2 cellular contexts compared by ENCODE assay signal in the genomic region with DNA sequence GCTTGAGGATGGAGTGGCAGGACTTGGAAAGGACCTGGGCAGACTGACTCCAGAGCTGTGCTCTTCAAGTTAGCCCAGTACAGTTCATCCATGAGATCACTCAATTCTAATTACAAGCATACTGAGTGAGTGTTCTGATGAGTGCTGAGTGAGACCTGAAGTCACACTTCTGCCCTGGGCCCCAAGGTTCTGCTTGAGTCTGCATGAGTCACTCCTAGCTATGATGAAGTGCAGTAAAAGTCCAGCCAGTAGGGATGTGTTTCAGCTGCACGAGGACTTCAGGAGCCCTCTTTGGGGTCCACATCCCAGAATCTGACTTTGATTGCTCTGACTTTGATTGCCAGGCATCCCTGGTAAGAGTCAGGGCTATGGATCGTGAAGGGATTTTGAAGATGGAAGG.
TF ChIP-seq lines count a peak whose summit lies in the region.

No MANE protein-coding gene starts in this region.

TF ChIP-seq in IMR-90, 13 proteins besides CTCF, POLR2A, EP300 and RAD21:
- no peak for TF ChIP-seq RFX5 (IDR thresholded peaks at IDR 0.05; ENCODE audit: low read depth, low read length)
- TF ChIP-seq, protein P1, sequence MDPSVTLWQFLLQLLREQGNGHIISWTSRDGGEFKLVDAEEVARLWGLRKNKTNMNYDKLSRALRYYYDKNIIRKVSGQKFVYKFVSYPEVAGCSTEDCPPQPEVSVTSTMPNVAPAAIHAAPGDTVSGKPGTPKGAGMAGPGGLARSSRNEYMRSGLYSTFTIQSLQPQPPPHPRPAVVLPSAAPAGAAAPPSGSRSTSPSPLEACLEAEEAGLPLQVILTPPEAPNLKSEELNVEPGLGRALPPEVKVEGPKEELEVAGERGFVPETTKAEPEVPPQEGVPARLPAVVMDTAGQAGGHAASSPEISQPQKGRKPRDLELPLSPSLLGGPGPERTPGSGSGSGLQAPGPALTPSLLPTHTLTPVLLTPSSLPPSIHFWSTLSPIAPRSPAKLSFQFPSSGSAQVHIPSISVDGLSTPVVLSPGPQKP (IDR thresholded peaks at IDR 0.05; ENCODE audit: borderline replicate concordance, low read depth, low read length) = no peak
- no peak for TF ChIP-seq CEBPB (IDR thresholded peaks at IDR 0.05; ENCODE audit: low read depth, low read length)
- TF ChIP-seq SMC3 (IDR thresholded peaks at IDR 0.05; ENCODE audit: low read depth, low read length) = no peak
- no peak for TF ChIP-seq NFE2L2 (IDR thresholded peaks at IDR 0.05; ENCODE audit: low read depth, low read length)
- TF ChIP-seq MAZ (IDR thresholded peaks at IDR 0.05; ENCODE audit: borderline replicate concordance, low read depth, low read length) = no peak
- no peak for TF ChIP-seq MAFK (IDR thresholded peaks at IDR 0.05; ENCODE audit: low read depth, low read length)
- peak; percentile 72 for TF ChIP-seq BHLHE40 (IDR thresholded peaks at IDR 0.05; ENCODE audit: low read depth, low read length)
- TF ChIP-seq, protein P2, sequence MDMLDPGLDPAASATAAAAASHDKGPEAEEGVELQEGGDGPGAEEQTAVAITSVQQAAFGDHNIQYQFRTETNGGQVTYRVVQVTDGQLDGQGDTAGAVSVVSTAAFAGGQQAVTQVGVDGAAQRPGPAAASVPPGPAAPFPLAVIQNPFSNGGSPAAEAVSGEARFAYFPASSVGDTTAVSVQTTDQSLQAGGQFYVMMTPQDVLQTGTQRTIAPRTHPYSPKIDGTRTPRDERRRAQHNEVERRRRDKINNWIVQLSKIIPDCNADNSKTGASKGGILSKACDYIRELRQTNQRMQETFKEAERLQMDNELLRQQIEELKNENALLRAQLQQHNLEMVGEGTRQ (IDR thresholded peaks at IDR 0.05; ENCODE audit: low read depth, low read length) = 0 out of 2 replicates have a peak, but pooled peaks have one; percentile 23
- no peak for TF ChIP-seq RCOR1 (IDR thresholded peaks at IDR 0.05; ENCODE audit: insufficient replicate concordance, low read length)
- no peak for TF ChIP-seq CHD1 (IDR thresholded peaks at IDR 0.05; ENCODE audit: low read depth, low read length)
- peak; percentile 68; the same call in 1 of the 2 replicates for TF ChIP-seq FOS (IDR thresholded peaks at IDR 0.05; ENCODE audit: low read depth, low read length)
- TF ChIP-seq MXI1 (IDR thresholded peaks at IDR 0.05; ENCODE audit: borderline replicate concordance, low read depth, low read length) = no peak

TF ChIP-seq in GM23338, 12 proteins besides CTCF, POLR2A, EP300 and RAD21:
- no peak for TF ChIP-seq ZNF114 (CRISPR knock-in tag; IDR thresholded peaks at IDR 0.05)
- TF ChIP-seq, protein P3, sequence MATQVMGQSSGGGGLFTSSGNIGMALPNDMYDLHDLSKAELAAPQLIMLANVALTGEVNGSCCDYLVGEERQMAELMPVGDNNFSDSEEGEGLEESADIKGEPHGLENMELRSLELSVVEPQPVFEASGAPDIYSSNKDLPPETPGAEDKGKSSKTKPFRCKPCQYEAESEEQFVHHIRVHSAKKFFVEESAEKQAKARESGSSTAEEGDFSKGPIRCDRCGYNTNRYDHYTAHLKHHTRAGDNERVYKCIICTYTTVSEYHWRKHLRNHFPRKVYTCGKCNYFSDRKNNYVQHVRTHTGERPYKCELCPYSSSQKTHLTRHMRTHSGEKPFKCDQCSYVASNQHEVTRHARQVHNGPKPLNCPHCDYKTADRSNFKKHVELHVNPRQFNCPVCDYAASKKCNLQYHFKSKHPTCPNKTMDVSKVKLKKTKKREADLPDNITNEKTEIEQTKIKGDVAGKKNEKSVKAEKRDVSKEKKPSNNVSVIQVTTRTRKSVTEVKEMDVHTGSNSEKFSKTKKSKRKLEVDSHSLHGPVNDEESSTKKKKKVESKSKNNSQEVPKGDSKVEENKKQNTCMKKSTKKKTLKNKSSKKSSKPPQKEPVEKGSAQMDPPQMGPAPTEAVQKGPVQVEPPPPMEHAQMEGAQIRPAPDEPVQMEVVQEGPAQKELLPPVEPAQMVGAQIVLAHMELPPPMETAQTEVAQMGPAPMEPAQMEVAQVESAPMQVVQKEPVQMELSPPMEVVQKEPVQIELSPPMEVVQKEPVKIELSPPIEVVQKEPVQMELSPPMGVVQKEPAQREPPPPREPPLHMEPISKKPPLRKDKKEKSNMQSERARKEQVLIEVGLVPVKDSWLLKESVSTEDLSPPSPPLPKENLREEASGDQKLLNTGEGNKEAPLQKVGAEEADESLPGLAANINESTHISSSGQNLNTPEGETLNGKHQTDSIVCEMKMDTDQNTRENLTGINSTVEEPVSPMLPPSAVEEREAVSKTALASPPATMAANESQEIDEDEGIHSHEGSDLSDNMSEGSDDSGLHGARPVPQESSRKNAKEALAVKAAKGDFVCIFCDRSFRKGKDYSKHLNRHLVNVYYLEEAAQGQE (IDR thresholded peaks at IDR 0.05; ENCODE audit: unreplicated experiment) = no peak
- TF ChIP-seq NANOG (IDR thresholded peaks at IDR 0.05; ENCODE audit: borderline replicate concordance) = no peak
- TF ChIP-seq, protein P4, sequence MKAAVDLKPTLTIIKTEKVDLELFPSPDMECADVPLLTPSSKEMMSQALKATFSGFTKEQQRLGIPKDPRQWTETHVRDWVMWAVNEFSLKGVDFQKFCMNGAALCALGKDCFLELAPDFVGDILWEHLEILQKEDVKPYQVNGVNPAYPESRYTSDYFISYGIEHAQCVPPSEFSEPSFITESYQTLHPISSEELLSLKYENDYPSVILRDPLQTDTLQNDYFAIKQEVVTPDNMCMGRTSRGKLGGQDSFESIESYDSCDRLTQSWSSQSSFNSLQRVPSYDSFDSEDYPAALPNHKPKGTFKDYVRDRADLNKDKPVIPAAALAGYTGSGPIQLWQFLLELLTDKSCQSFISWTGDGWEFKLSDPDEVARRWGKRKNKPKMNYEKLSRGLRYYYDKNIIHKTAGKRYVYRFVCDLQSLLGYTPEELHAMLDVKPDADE (IDR thresholded peaks at IDR 0.05) = no peak
- no peak for TF ChIP-seq STAT1 (IDR thresholded peaks at IDR 0.05; ENCODE audit: unreplicated experiment)
- TF ChIP-seq CREB1 (CRISPR knock-in tag; IDR thresholded peaks at IDR 0.05; ENCODE audit: low read depth) = no peak
- TF ChIP-seq ZNF331 (CRISPR knock-in tag; IDR thresholded peaks at IDR 0.05; ENCODE audit: low read depth) = no peak
- no peak for TF ChIP-seq JUNB (IDR thresholded peaks at IDR 0.05; ENCODE audit: unreplicated experiment)
- no peak for TF ChIP-seq EZH2phosphoT487 (IDR thresholded peaks at IDR 0.05; ENCODE audit: unreplicated experiment)
- no peak for TF ChIP-seq POLR2AphosphoS5 (IDR thresholded peaks at IDR 0.05; ENCODE audit: low read depth)
- TF ChIP-seq EZH2 (IDR thresholded peaks at IDR 0.05; ENCODE audit: low read depth, unreplicated experiment) = no peak
- TF ChIP-seq, protein P5, sequence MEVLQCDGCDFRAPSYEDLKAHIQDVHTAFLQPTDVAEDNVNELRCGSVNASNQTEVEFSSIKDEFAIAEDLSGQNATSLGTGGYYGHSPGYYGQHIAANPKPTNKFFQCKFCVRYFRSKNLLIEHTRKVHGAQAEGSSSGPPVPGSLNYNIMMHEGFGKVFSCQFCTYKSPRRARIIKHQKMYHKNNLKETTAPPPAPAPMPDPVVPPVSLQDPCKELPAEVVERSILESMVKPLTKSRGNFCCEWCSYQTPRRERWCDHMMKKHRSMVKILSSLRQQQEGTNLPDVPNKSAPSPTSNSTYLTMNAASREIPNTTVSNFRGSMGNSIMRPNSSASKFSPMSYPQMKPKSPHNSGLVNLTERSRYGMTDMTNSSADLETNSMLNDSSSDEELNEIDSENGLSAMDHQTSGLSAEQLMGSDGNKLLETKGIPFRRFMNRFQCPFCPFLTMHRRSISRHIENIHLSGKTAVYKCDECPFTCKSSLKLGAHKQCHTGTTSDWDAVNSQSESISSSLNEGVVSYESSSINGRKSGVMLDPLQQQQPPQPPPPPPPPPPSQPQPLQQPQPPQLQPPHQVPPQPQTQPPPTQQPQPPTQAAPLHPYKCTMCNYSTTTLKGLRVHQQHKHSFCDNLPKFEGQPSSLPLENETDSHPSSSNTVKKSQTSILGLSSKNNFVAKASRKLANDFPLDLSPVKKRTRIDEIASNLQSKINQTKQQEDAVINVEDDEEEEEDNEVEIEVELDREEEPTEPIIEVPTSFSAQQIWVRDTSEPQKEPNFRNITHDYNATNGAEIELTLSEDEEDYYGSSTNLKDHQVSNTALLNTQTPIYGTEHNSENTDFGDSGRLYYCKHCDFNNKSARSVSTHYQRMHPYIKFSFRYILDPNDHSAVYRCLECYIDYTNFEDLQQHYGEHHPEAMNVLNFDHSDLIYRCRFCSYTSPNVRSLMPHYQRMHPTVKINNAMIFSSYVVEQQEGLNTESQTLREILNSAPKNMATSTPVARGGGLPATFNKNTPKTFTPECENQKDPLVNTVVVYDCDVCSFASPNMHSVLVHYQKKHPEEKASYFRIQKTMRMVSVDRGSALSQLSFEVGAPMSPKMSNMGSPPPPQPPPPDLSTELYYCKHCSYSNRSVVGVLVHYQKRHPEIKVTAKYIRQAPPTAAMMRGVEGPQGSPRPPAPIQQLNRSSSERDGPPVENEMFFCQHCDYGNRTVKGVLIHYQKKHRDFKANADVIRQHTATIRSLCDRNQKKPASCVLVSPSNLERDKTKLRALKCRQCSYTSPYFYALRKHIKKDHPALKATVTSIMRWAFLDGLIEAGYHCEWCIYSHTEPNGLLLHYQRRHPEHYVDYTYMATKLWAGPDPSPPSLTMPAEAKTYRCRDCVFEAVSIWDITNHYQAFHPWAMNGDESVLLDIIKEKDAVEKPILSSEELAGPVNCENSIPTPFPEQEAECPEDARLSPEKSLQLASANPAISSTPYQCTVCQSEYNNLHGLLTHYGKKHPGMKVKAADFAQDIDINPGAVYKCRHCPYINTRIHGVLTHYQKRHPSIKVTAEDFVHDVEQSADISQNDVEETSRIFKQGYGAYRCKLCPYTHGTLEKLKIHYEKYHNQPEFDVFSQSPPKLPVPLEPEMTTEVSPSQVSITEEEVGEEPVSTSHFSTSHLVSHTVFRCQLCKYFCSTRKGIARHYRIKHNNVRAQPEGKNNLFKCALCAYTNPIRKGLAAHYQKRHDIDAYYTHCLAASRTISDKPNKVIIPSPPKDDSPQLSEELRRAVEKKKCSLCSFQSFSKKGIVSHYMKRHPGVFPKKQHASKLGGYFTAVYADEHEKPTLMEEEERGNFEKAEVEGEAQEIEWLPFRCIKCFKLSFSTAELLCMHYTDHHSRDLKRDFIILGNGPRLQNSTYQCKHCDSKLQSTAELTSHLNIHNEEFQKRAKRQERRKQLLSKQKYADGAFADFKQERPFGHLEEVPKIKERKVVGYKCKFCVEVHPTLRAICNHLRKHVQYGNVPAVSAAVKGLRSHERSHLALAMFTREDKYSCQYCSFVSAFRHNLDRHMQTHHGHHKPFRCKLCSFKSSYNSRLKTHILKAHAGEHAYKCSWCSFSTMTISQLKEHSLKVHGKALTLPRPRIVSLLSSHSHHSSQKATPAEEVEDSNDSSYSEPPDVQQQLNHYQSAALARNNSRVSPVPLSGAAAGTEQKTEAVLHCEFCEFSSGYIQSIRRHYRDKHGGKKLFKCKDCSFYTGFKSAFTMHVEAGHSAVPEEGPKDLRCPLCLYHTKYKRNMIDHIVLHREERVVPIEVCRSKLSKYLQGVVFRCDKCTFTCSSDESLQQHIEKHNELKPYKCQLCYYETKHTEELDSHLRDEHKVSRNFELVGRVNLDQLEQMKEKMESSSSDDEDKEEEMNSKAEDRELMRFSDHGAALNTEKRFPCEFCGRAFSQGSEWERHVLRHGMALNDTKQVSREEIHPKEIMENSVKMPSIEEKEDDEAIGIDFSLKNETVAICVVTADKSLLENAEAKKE (CRISPR knock-in tag; IDR thresholded peaks at IDR 0.05) = no peak
